1 cellular context compared by ENCODE assay signal in the genomic region with DNA sequence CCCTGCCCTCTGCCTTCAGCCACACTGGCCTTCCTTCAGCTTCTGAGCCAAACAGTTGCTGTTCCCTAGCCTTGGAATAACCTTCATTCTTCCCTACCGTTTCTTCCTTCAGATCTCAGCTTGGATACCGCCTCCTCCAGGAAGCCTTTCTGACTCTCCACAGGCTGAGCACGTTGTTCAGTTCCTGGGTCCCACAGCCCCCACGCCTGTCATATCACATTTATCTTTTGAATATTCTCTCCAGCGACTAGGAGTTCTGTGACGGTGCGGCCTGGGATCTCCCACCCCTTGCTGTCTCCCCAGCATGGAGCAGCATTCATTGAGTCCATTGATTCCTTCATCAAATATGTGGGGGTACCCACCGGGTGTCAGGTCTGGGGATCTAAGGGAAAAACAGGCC.
TF ChIP-seq lines count a peak whose summit lies in the region.

No MANE protein-coding gene starts in this region.

TF ChIP-seq in K562, 482 proteins besides CTCF, POLR2A, EP300 and RAD21:
- TF ChIP-seq ZFP36 (IDR thresholded peaks at IDR 0.05; ENCODE audit: low read depth, low read length, partially characterized antibody), result peak; percentile 93
- TF ChIP-seq BCOR (IDR thresholded peaks at IDR 0.05), result peak; percentile 35; the same call in 1 of the 2 replicates
- TF ChIP-seq, protein P1, sequence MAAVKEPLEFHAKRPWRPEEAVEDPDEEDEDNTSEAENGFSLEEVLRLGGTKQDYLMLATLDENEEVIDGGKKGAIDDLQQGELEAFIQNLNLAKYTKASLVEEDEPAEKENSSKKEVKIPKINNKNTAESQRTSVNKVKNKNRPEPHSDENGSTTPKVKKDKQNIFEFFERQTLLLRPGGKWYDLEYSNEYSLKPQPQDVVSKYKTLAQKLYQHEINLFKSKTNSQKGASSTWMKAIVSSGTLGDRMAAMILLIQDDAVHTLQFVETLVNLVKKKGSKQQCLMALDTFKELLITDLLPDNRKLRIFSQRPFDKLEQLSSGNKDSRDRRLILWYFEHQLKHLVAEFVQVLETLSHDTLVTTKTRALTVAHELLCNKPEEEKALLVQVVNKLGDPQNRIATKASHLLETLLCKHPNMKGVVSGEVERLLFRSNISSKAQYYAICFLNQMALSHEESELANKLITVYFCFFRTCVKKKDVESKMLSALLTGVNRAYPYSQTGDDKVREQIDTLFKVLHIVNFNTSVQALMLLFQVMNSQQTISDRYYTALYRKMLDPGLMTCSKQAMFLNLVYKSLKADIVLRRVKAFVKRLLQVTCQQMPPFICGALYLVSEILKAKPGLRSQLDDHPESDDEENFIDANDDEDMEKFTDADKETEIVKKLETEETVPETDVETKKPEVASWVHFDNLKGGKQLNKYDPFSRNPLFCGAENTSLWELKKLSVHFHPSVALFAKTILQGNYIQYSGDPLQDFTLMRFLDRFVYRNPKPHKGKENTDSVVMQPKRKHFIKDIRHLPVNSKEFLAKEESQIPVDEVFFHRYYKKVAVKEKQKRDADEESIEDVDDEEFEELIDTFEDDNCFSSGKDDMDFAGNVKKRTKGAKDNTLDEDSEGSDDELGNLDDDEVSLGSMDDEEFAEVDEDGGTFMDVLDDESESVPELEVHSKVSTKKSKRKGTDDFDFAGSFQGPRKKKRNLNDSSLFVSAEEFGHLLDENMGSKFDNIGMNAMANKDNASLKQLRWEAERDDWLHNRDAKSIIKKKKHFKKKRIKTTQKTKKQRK (IDR thresholded peaks at IDR 0.05; ENCODE audit: borderline replicate concordance, low read depth, low read length), result no peak
TF ChIP-seq in K562: peak in this region for 2.
